ENCODE assay signal across 8 cellular contexts in genomic region chr11:65083834-65084597, GRCh38. TPM values are rescaled to one million over a fixed set of nuclear protein-coding genes. Genes with fewer than 3 reads are reported as not detected.
A peak's percentile ranks its signal among the peaks of the same experiment; 100 is the strongest.
DNase-seq lines count a peak whose midpoint lies in the region; ATAC-seq and TF ChIP-seq lines count a peak whose summit lies in the region.

A gene with protein sequence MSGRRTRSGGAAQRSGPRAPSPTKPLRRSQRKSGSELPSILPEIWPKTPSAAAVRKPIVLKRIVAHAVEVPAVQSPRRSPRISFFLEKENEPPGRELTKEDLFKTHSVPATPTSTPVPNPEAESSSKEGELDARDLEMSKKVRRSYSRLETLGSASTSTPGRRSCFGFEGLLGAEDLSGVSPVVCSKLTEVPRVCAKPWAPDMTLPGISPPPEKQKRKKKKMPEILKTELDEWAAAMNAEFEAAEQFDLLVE (minus strand): TSS chr11:65084040. CDS start chr11:65083978, 62 bp downstream.
ZFPL1 (plus strand) TSS chr11:65084222; CDS start chr11:65084699, 477 bp downstream.

- H3K36me3 ChIP-seq in BE2C, result no peaks in the 10 kb centered on the region

- peak; percentile 89 for DNase-seq in BE2C
- DNase-seq in GM19240 (ENCODE audit: insufficient read length, low spot score), result peak; percentile 98
- peak; percentile 90 to 98 for DNase-seq in NCI-H526 (lab: John Stamatoyannopoulos, UW)
- DNase-seq in activated CD4-positive, alpha-beta T cell treated with anti-CD3 and anti-CD28 coated beads for 48 hours, result peak; percentile 97
- DNase-seq in kidney glomerular epithelial cell (lab: John Stamatoyannopoulos, UW), result peak; percentile 91
- peak; percentile 94 to 95 for DNase-seq in stimulated activated CD4-positive, alpha-beta T cell treated with anti-CD3 and anti-CD28 coated beads, Interleukin-15, amount 100 ng/mL, for 48 hours (ENCODE audit: low read depth in 2 of 2)

- no peaks in the 10 kb centered on the region for H3K27me3 ChIP-seq in BE2C

- H3K4me1 ChIP-seq in BE2C, result no peaks in the 10 kb centered on the region

- TF ChIP-seq CTCF in BE2C (IDR thresholded peaks at IDR 0.05; ENCODE audit: low read depth, low read length), result no peak

- H3K4me3 ChIP-seq in BE2C (ENCODE audit: low read depth, low read length), result peak within 1 kb of the TSS; percentile 92

- H3K27ac ChIP-seq in cingulate gyrus (ENCODE audit: low read depth, low read length), result peak within 1 kb of the TSS; percentile 95

- no peaks in the 10 kb centered on the region for H3K9me3 ChIP-seq in BE2C

- peak; percentile 73 for ATAC-seq in HG03460 (IDR thresholded peaks at IDR 0.05; ENCODE audit: unreplicated experiment)

RNA-seq across cellular contexts. Expression of the first gene that starts in this region (rescaled TPM):
- polyA plus RNA-seq in BE2C (2012; ENCODE audit: insufficient read depth, insufficient read length, low read depth), result 8.8 TPM

RNA-seq across cellular contexts. Expression of gene ZFPL1, which starts in this region (rescaled TPM):
- polyA plus RNA-seq in BE2C (2012; ENCODE audit: insufficient read depth, insufficient read length, low read depth), result 43.2 TPM

Comparison
In these comparisons a context has a peak if more than half of its experiments do, and no peak if none do; other contexts are left out.
1. Peak in every context shown above with its lines: DNase-seq, ATAC-seq, H3K4me3 ChIP-seq and H3K27ac ChIP-seq.